ENCODE assay signal across 7 cellular contexts in genomic region chr6:36840471-36841461, GRCh38. TPM values are rescaled to one million over a fixed set of nuclear protein-coding genes. Genes with fewer than 3 reads are reported as not detected.
DNase-seq lines count a peak whose midpoint lies in the region; ATAC-seq, FAIRE-seq and TF ChIP-seq lines count a peak whose summit lies in the region.

No MANE protein-coding gene starts in this region.

- H3K27me3 ChIP-seq in SJCRH30, result peaks cover 11% of the 10 kb centered on the region; the same call in 1 of the 2 replicates
- peaks cover 4 to 17% of the 10 kb centered on the region in 2 experiments; a peak in 3 of 4 replicates for H3K27me3 ChIP-seq in GM12878 (replicated peaks in 1 of 2; ENCODE audit: control insufficient read depth in 2 of 2, insufficient read depth in 2 of 2, low read length in 1 of 2)

- TF ChIP-seq RAD21 in GM12878 (IDR thresholded peaks at IDR 0.05; ENCODE audit: insufficient read depth, low read depth, low read length), result no peak

- DNase-seq in SJCRH30, result peak; percentile 67 to 78
- DNase-seq in GM12878 (ENCODE audit: low read depth, low spot score), result no peak
- peak; percentile 70 for DNase-seq in islet precursor cell
- DNase-seq in KG1 (lab: John Stamatoyannopoulos, UW), result no peak
- DNase-seq in NCI-H446 treated with DMSO at 0.1 percent for 48 hours (lab: John Stamatoyannopoulos, UW), result no peak

- SMC1A ChIA-PET in GM12878 (lab: Charles Lee; ENCODE audit: uncharacterized antibody, unreplicated experiment), result no interaction called here

- ATAC-seq in GM12878 (peak; percentile 29; the same call in 2 of the 3 replicates), GM18873 (IDR thresholded peaks at IDR 0.05; ENCODE audit: low FRiP score, unreplicated experiment) (no peak)
- ATAC-seq in stimulated activated memory B cell treated with anti-CD40 and anti-IgM and Interleukin-4, amounts not matched to agents 10 μg/mL and 1 μg/mL and 100 μg/mL, for 72 hours, result peak; percentile 60

- peak overlapping the region; percentile 38; the same call in 1 of the 2 replicates for H3K4me2 ChIP-seq in GM12878 (ENCODE audit: control insufficient read depth, insufficient read depth)

- RAD21 ChIA-PET in GM12878 (lab: Charles Lee; ENCODE audit: unreplicated experiment), result no interaction called here

- CTCF ChIA-PET in GM12878 (lab: Yijun Ruan, JAX), result no interaction called here

- H3K36me3 ChIP-seq in SJCRH30 (no peaks in the 10 kb centered on the region), GM12878 (ENCODE audit: control insufficient read depth in 2 of 2, insufficient read depth in 2 of 2, low read length in 1 of 2) (no peaks in the 10 kb centered on the region)

- no peaks in the 10 kb centered on the region for H3K79me2 ChIP-seq in GM12878 (ENCODE audit: control insufficient read depth, insufficient read depth, low read length)

- peaks cover 7% of the 10 kb centered on the region for H3K4me1 ChIP-seq in SJCRH30
- H3K4me1 ChIP-seq in GM12878 (ENCODE audit: control insufficient read depth, insufficient read depth, low read length), result 0 out of 2 replicates have a peak, but pooled peaks cover 4% of the 10 kb centered on the region

- WGBS in GM12878 (ENCODE audit: insufficient coverage, insufficient replicate concordance, low lambda C conversion rate, missing lambda C conversion rate), result 64% methylated on average over 35 of the region's 44 CpGs

- H3K4me3 ChIP-seq in SJCRH30 (peak overlapping the region; percentile 56), GM12878 (no peak overlapping the region; the same call in 1 of the 2 replicates)

- no peak overlapping the region for H3K9ac ChIP-seq in GM12878 (ENCODE audit: control insufficient read depth, insufficient read depth, low read length)

- no TSS peak for BruUV-seq in GM12878 (replicated peaks; lab: Mats Ljungman, UMichigan)

- POLR2A ChIA-PET in GM12878 (lab: Charles Lee), result no interaction called here

- H3K9me3 ChIP-seq in SJCRH30 (replicated peaks) (no peaks in the 10 kb centered on the region), GM12878 (replicated peaks; ENCODE audit: control insufficient read depth, insufficient read depth, low read length) (no peaks in the 10 kb centered on the region)

- no peak for FAIRE-seq in GM12878 (lab: Jason Lieb, UNC)

- no peaks in the 10 kb centered on the region for H3K36me3 Mint-ChIP-seq in stimulated activated memory B cell treated with anti-CD40 and anti-IgM and Interleukin-4, amounts not matched to agents 10 μg/mL and 1 μg/mL and 100 μg/mL, for 72 hours

- no peak for TF ChIP-seq POLR2A in GM12878 (IDR thresholded peaks at IDR 0.05; ENCODE audit: low read depth, low read length)

- H3K27me3 Mint-ChIP-seq in stimulated activated memory B cell treated with anti-CD40 and anti-IgM and Interleukin-4, amounts not matched to agents 10 μg/mL and 1 μg/mL and 100 μg/mL, for 72 hours, result peaks cover 44% of the 10 kb centered on the region

- no peak for TF ChIP-seq EP300 in GM12878 (IDR thresholded peaks at IDR 0.05; ENCODE audit: borderline replicate concordance in 1 of 2, control insufficient read depth in 1 of 2, low read depth in 2 of 2, low read length in 2 of 2)

- H4K20me1 ChIP-seq in GM12878 (ENCODE audit: control insufficient read depth, insufficient read depth), result no peaks in the 10 kb centered on the region

- peak overlapping the region; percentile 56 for H3K4me3 Mint-ChIP-seq in stimulated activated memory B cell treated with anti-CD40 and anti-IgM and Interleukin-4, amounts not matched to agents 10 μg/mL and 1 μg/mL and 100 μg/mL, for 72 hours

- H3K4me1 Mint-ChIP-seq in stimulated activated memory B cell treated with anti-CD40 and anti-IgM and Interleukin-4, amounts not matched to agents 10 μg/mL and 1 μg/mL and 100 μg/mL, for 72 hours, result peaks cover 21% of the 10 kb centered on the region

- H2AFZ ChIP-seq in GM12878 (ENCODE audit: control insufficient read depth, low read depth, low read length), result no peak overlapping the region

- no peak overlapping the region for H3K27ac Mint-ChIP-seq in stimulated activated memory B cell treated with anti-CD40 and anti-IgM and Interleukin-4, amounts not matched to agents 10 μg/mL and 1 μg/mL and 100 μg/mL, for 72 hours

- H3K27ac ChIP-seq in SJCRH30, result peak overlapping the region; percentile 50
- H3K27ac ChIP-seq in GM12878 (ENCODE audit: control insufficient read depth, insufficient read depth), result no peak overlapping the region

- intact Hi-C loops in GM12878 (cut with micrococcal nuclease; ENCODE audit: unreplicated experiment), result no loop called here

- no peak for TF ChIP-seq CTCF in GM12878 (IDR thresholded peaks at IDR 0.05 in 2 of 3, conservative IDR thresholded peaks at IDR 0.05 in 1 of 3; ENCODE audit: control insufficient read depth in 2 of 3, extremely low read depth in 1 of 3, insufficient read depth in 1 of 3, low read depth in 3 of 3, low read length in 3 of 3)

- no peaks in the 10 kb centered on the region for H3K9me3 Mint-ChIP-seq in stimulated activated memory B cell treated with anti-CD40 and anti-IgM and Interleukin-4, amounts not matched to agents 10 μg/mL and 1 μg/mL and 100 μg/mL, for 72 hours

- in situ Hi-C loops in GM12878 (cut with MboI), result no loop called here

TF ChIP-seq in GM12878, 131 proteins besides CTCF, POLR2A, EP300 and RAD21 (continues in another document):
- TF ChIP-seq BHLHE40 (IDR thresholded peaks at IDR 0.05; ENCODE audit: borderline replicate concordance in 1 of 2, low read depth in 2 of 2, low read length in 1 of 2) (peak in 1 of 2 experiments; percentile 15; a peak in 1 of 4 replicates), YBX1 (IDR thresholded peaks at IDR 0.05) (no peak), STAT1 (conservative IDR thresholded peaks at IDR 0.05) (no peak)

RNA-seq across cellular contexts. Expression of gene CPNE5, which starts 1.5 kb away (rescaled TPM):
- 0.57 TPM in 1 of 2 replicates, not detected in the other for total RNA-seq in SJCRH30 (2014; rRNA removed; shearing (Covaris generic))
- total RNA-seq in GM12878 (2013; cell fraction: nucleolus; rRNA removed), result 9.2 and 10.4 TPM in 2 replicates
- total RNA-seq in GM12878 (2014; rRNA removed), result 22.3 and 30.3 TPM in 2 replicates
- 19.2 and 21.9 TPM in 2 replicates for total RNA-seq in GM12878 (2014; rRNA removed; fragmentation: Illumina TruSeq; extraction: Trizol)
- total RNA-seq in GM12878 (2021), result 38.4 and 39.1 TPM in 2 replicates
- polyA plus RNA-seq in GM12878 (2011; ENCODE audit: low read depth), result 5.4 TPM
- 6.0 and 14.4 TPM in 2 replicates for polyA plus RNA-seq in GM12878 (2011; rRNA removed)
- 18.2 and 19.2 TPM in 2 replicates for polyA plus RNA-seq in GM12878 (2011; cell fraction: cytosol; rRNA removed)
- polyA plus RNA-seq in GM12878 (2011; cell fraction: nucleus; rRNA removed), result 35.1 and 36.9 TPM in 2 replicates
- 13.6 and 14.7 TPM in 2 replicates for polyA plus RNA-seq in GM12878 (2012)
- 25.3 and 34.2 TPM in 2 replicates for polyA plus RNA-seq in GM12878 (2014; fragmentation: Illumina TruSeq; extraction: Trizol)
- polyA plus RNA-seq in GM12878 (2014; fragmentation: Nextera tagmentation; extraction: Ambion mirVana), result 1 to 10 TPM; 2.4 to 3.1 TPM
- 32.3 and 39.9 TPM in 2 replicates for polyA plus RNA-seq in GM12878 (2014; rRNA removed)
- polyA plus RNA-seq in GM12878 (2016; fragmentation: Nextera tagmentation; extraction: Ambion mirVana), result 10 to 100 TPM; 10.3 to 11.7 TPM
- polyA minus RNA-seq in GM12878 (2011; rRNA and poly(A)+ RNA removed), result 13.7 and 19.7 TPM in 2 replicates
- 5.3 and 6.4 TPM in 2 replicates for polyA minus RNA-seq in GM12878 (2011; cell fraction: cytosol; rRNA and poly(A)+ RNA removed)
- 7.6 and 12.8 TPM in 2 replicates for polyA minus RNA-seq in GM12878 (2011; cell fraction: nucleus; rRNA and poly(A)+ RNA removed)

RNA-seq across cellular contexts. Expression of gene PPIL1, which starts 33.8 kb away (rescaled TPM):
- total RNA-seq in SJCRH30 (2014; rRNA removed; shearing (Covaris generic)), result 75.2 and 77.8 TPM in 2 replicates
- total RNA-seq in GM12878 (2013; cell fraction: nucleolus; rRNA removed), result 8.4 and 8.5 TPM in 2 replicates
- total RNA-seq in GM12878 (2014; rRNA removed) (50.2 and 54.0 TPM in 2 replicates), GM12878 (2014; rRNA removed; fragmentation: Illumina TruSeq; extraction: Trizol) (62.7 and 66.7 TPM in 2 replicates), GM12878 (2021) (39.5 and 40.8 TPM in 2 replicates)
- 21.6 TPM for polyA plus RNA-seq in GM12878 (2011; ENCODE audit: low read depth)
- polyA plus RNA-seq in GM12878 (2011; rRNA removed) (54.8 and 56.8 TPM in 2 replicates), GM12878 (2014; fragmentation: Illumina TruSeq; extraction: Trizol) (75.5 and 98.4 TPM in 2 replicates), GM12878 (2014; fragmentation: Nextera tagmentation; extraction: Ambion mirVana) (10 to 100 TPM; 74.4 to 95.8 TPM), GM12878 (2014; rRNA removed) (42.6 and 42.8 TPM in 2 replicates), GM12878 (2016; fragmentation: Nextera tagmentation; extraction: Ambion mirVana) (10 to 100 TPM; 81.8 to 86.7 TPM)
- polyA plus RNA-seq in GM12878 (2011; cell fraction: cytosol; rRNA removed), result 41.8 and 45.3 TPM in 2 replicates
- 15.3 and 16.4 TPM in 2 replicates for polyA plus RNA-seq in GM12878 (2011; cell fraction: nucleus; rRNA removed)
- polyA plus RNA-seq in GM12878 (2012), result 23.8 and 26.6 TPM in 2 replicates
- polyA minus RNA-seq in GM12878 (2011; rRNA and poly(A)+ RNA removed), result 49.7 and 50.1 TPM in 2 replicates
- polyA minus RNA-seq in GM12878 (2011; cell fraction: cytosol; rRNA and poly(A)+ RNA removed), result 12.7 and 14.3 TPM in 2 replicates
- polyA minus RNA-seq in GM12878 (2011; cell fraction: nucleus; rRNA and poly(A)+ RNA removed), result 5.0 and 9.7 TPM in 2 replicates

RNA-seq across cellular contexts. Expression of gene C6orf89, which starts 45.0 kb away (rescaled TPM):
- 17.0 and 18.5 TPM in 2 replicates for total RNA-seq in SJCRH30 (2014; rRNA removed; shearing (Covaris generic))
- total RNA-seq in GM12878 (2013; cell fraction: nucleolus; rRNA removed), result 21.8 and 25.8 TPM in 2 replicates
- total RNA-seq in GM12878 (2014; rRNA removed) (30.2 and 33.8 TPM in 2 replicates), GM12878 (2014; rRNA removed; fragmentation: Illumina TruSeq; extraction: Trizol) (27.1 and 28.4 TPM in 2 replicates), GM12878 (2021) (36.0 and 37.5 TPM in 2 replicates)
- 16.8 TPM for polyA plus RNA-seq in GM12878 (2011; ENCODE audit: low read depth)
- polyA plus RNA-seq in GM12878 (2011; rRNA removed) (16.8 and 22.1 TPM in 2 replicates), GM12878 (2014; fragmentation: Illumina TruSeq; extraction: Trizol) (42.7 and 45.8 TPM in 2 replicates), GM12878 (2014; fragmentation: Nextera tagmentation; extraction: Ambion mirVana) (10 to 100 TPM; 10.8 to 11.4 TPM), GM12878 (2014; rRNA removed) (23.6 and 24.9 TPM in 2 replicates), GM12878 (2016; fragmentation: Nextera tagmentation; extraction: Ambion mirVana) (10 to 100 TPM; 30.2 to 33.3 TPM)
- 16.3 and 17.0 TPM in 2 replicates for polyA plus RNA-seq in GM12878 (2011; cell fraction: cytosol; rRNA removed)
- polyA plus RNA-seq in GM12878 (2011; cell fraction: nucleus; rRNA removed), result 12.1 and 13.8 TPM in 2 replicates
- 21.7 and 25.4 TPM in 2 replicates for polyA plus RNA-seq in GM12878 (2012)
- polyA minus RNA-seq in GM12878 (2011; rRNA and poly(A)+ RNA removed), result 11.7 and 17.8 TPM in 2 replicates
- polyA minus RNA-seq in GM12878 (2011; cell fraction: cytosol; rRNA and poly(A)+ RNA removed), result 4.3 and 7.9 TPM in 2 replicates
- polyA minus RNA-seq in GM12878 (2011; cell fraction: nucleus; rRNA and poly(A)+ RNA removed), result 3.3 and 4.3 TPM in 2 replicates

Comparison
In these comparisons a context has a peak if more than half of its experiments do, and no peak if none do; other contexts are left out.
1. DNase-seq: peak in SJCRH30 (2 of 2) and islet precursor cell (single experiment); none in GM12878 (single experiment), KG1 (single experiment) and NCI-H446 treated with DMSO at 0.1 percent for 48 hours (single experiment).